8 cellular contexts compared by ENCODE assay signal in genomic region chr14:76918176-76918750, GRCh38.
DNase-seq lines count a peak whose midpoint lies in the region; ATAC-seq and TF ChIP-seq lines count a peak whose summit lies in the region.

No MANE protein-coding gene starts in this region.

- H3K4me3 ChIP-seq in A673 (ENCODE audit: low read depth, low read length, poor library complexity, severe bottlenecking) = no peak overlapping the region
- no peak overlapping the region for H3K4me3 ChIP-seq in WERI-Rb-1 (ENCODE audit: low read depth, low read length)
- H3K4me3 ChIP-seq in cardiac muscle cell = no peak overlapping the region
- H3K4me3 ChIP-seq in psoas muscle = peak overlapping the region; percentile 3

- peaks cover 83% of the 10 kb centered on the region for H3K4me1 ChIP-seq in A673 (ENCODE audit: insufficient read depth, low read length, poor library complexity, severe bottlenecking)
- peaks cover 50% of the 10 kb centered on the region for H3K4me1 ChIP-seq in cardiac muscle cell (ENCODE audit: low read depth)
- peaks cover 53% of the 10 kb centered on the region for H3K4me1 ChIP-seq in psoas muscle

- TF ChIP-seq CTCF in A673 (conservative IDR thresholded peaks at IDR 0.05; ENCODE audit: low read depth, low read length) = no peak
- no peak for TF ChIP-seq CTCF in WERI-Rb-1 (IDR thresholded peaks at IDR 0.05; ENCODE audit: low read depth, low read length)
- TF ChIP-seq CTCF in cardiac muscle cell (IDR thresholded peaks at IDR 0.05; ENCODE audit: low read depth, low read length) = no peak
- no peak for TF ChIP-seq CTCF in psoas muscle (IDR thresholded peaks at IDR 0.05)

- no peaks in the 10 kb centered on the region for H3K27me3 ChIP-seq in A673 (replicated peaks; ENCODE audit: insufficient read depth, low read depth, low read length, poor library complexity)
- no peaks in the 10 kb centered on the region for H3K27me3 ChIP-seq in WERI-Rb-1 (ENCODE audit: insufficient read depth, low read depth, severe bottlenecking)
- no peaks in the 10 kb centered on the region for H3K27me3 ChIP-seq in cardiac muscle cell
- no peaks in the 10 kb centered on the region for H3K27me3 ChIP-seq in psoas muscle (ENCODE audit: insufficient read depth in 3 of 3, low read length in 2 of 3)

- no TSS peak for BruUV-seq in A673 (replicated peaks; lab: Mats Ljungman, UMichigan)

- DNase-seq in A673 (ENCODE audit: low spot score) (peak; percentile 87), HS-27A (ENCODE audit: low read depth) (peak; percentile 72), WERI-Rb-1 (no peak), cardiac muscle cell (ENCODE audit: low read depth in 1 of 2, low spot score in 1 of 2) (peak in 1 of 2 donors; percentile 94), psoas muscle (peak; percentile 77 to 79), T1000 (lab: John Stamatoyannopoulos, UW) (no peak)
- DNase-seq in activated CD8-positive, alpha-beta memory T cell treated with anti-CD3 and anti-CD28 coated beads for 24 hours = no peak

- WGBS in psoas muscle, 3 donors = 7 to 14% (median 8%) methylated on average over 11 of the region's 11 CpGs

- peak; percentile 34 to 42 (median 36) for ATAC-seq in psoas muscle
- no peak for ATAC-seq in HG02885 (IDR thresholded peaks at IDR 0.05; ENCODE audit: poor library complexity, unreplicated experiment)

- H3K9me3 ChIP-seq in A673 (ENCODE audit: low read depth, low read length, poor library complexity, severe bottlenecking) (no peaks in the 10 kb centered on the region), WERI-Rb-1 (ENCODE audit: severe bottlenecking) (no peaks in the 10 kb centered on the region), cardiac muscle cell (ENCODE audit: low read depth) (no peaks in the 10 kb centered on the region), psoas muscle (no peaks in the 10 kb centered on the region)

- H3K36me3 ChIP-seq in A673 (ENCODE audit: insufficient read depth, low read length, poor library complexity, severe bottlenecking) (no peaks in the 10 kb centered on the region), WERI-Rb-1 (no peaks in the 10 kb centered on the region), cardiac muscle cell (no peaks in the 10 kb centered on the region), psoas muscle (ENCODE audit: insufficient read depth in 1 of 2, low read depth in 1 of 2) (no peaks in the 10 kb centered on the region)

- POLR2A ChIA-PET in A673 (lab: Charles Lee; ENCODE audit: low non-redundant PET) = interaction anchor here (0.6 kb wide), 1 partner anchor 35 kb away, joined by 3 read pairs; no protein-coding TSS in a partner anchor

- CTCF ChIA-PET in A673 (lab: Charles Lee) = interaction anchor here (0.5 to 1.5 kb wide), 5 partner anchors 29 to 135 kb away, joined by 3 to 7 read pairs (median 3); no protein-coding TSS in a partner anchor

- peak overlapping the region; percentile 99 for H3K27ac ChIP-seq in A673 (ENCODE audit: low read depth, low read length, poor library complexity, severe bottlenecking)
- peak overlapping the region; percentile 11; the same call in 1 of the 2 replicates for H3K27ac ChIP-seq in WERI-Rb-1
- peak overlapping the region; percentile 70 for H3K27ac ChIP-seq in cardiac muscle cell
- H3K27ac ChIP-seq in psoas muscle = peak overlapping the region; percentile 91

- intact Hi-C loops in A673 (cut with micrococcal nuclease; ENCODE audit: unreplicated experiment) (loop anchor here (1.0 to 5.0 kb wide), 2 partner anchors 109 to 135 kb away; partner anchors contain the start of gene IRF2BPL), psoas muscle (cut with DNase I) (loop anchor here (1.0 to 10.0 kb wide), 5 partner anchors 34 to 124 kb away; partner anchors contain the start of gene IRF2BPL (in 1 of the 2))

Comparison
In these comparisons a context has a peak if more than half of its experiments do, and no peak if none do; other contexts are left out.
1. DNase-seq: peak in A673 (single experiment), HS-27A (single experiment) and psoas muscle (2 of 2); none in WERI-Rb-1 (single experiment), T1000 (single experiment) and activated CD8-positive, alpha-beta memory T cell treated with anti-CD3 and anti-CD28 coated beads for 24 hours (single experiment).
2. H3K27ac ChIP-seq: peak in every context shown above with its lines; median percentile 99 in A673; 91 in psoas muscle; 70 in cardiac muscle cell; 11 in WERI-Rb-1.